8 cellular contexts compared by ENCODE assay signal in genomic region chr3:46812237-46812791, GRCh38. TPM values are rescaled to one million over a fixed set of nuclear protein-coding genes. Genes with fewer than 3 reads are reported as not detected.
A peak's percentile ranks its signal among the peaks of the same experiment; 100 is the strongest.
DNase-seq lines count a peak whose midpoint lies in the region; ATAC-seq and TF ChIP-seq lines count a peak whose summit lies in the region.

No MANE protein-coding gene starts in this region.

- peak overlapping the region; percentile 90 for H3K56ac ChIP-seq in mesendoderm (ENCODE audit: low read length)

- ATAC-seq in GM19035 (IDR thresholded peaks at IDR 0.05; ENCODE audit: unreplicated experiment), result no peak

- H2AK5ac ChIP-seq in mesendoderm (ENCODE audit: low read length), result no peak overlapping the region

- peak overlapping the region; percentile 7 for H3K4ac ChIP-seq in mesendoderm (ENCODE audit: low read depth, low read length)

- H3K27ac ChIP-seq in ectodermal cell (ENCODE audit: insufficient read depth, low read depth, low read length, poor library complexity, severe bottlenecking) (no peak overlapping the region), mesendoderm (ENCODE audit: low read depth, low read length) (no peak overlapping the region)

- no peak overlapping the region for H4K8ac ChIP-seq in mesendoderm (ENCODE audit: low read depth, low read length)

- peak overlapping the region; percentile 42 for H3K4me3 ChIP-seq in AG10803 (ENCODE audit: low read length)
- peak overlapping the region; percentile 39 for H3K4me3 ChIP-seq in ectodermal cell (ENCODE audit: insufficient read depth, low read depth, low read length)
- H3K4me3 ChIP-seq in mesendoderm (ENCODE audit: low read length), result peak overlapping the region; percentile 13

- peak overlapping the region; percentile 71 for H3K9ac ChIP-seq in mesendoderm (ENCODE audit: low read length)

- DNase-seq in AG10803 (ENCODE audit: low read depth) (peak; percentile 34), HUDEP-2 (lab: John Stamatoyannopoulos, UW; ENCODE audit: unreplicated experiment in 76 of 76) (peak in 40 of 76 experiments; percentile 3 to 62 (median 30)), mesendoderm (peak; percentile 90), SHP77 treated with DMSO at 0.1 percent for 48 hours (lab: John Stamatoyannopoulos, UW) (no peak)
- DNase-seq in activated CD4-positive, alpha-beta T cell treated with anti-CD3 and anti-CD28 coated beads, Interleukin-2, amount 50 U/mL, for 48 hours, result peak; percentile 82 to 84
- peak; percentile 65 to 72 for DNase-seq in stimulated activated CD8-positive, alpha-beta memory T cell treated with anti-CD3 and anti-CD28 coated beads, Interleukin-2, amount 100 ng/mL, for 48 hours (ENCODE audit: low read depth in 2 of 2)

- peaks cover 23% of the 10 kb centered on the region for H3K27me3 ChIP-seq in ectodermal cell (ENCODE audit: control insufficient read depth, insufficient read depth, low read length, poor library complexity, severe bottlenecking)
- no peaks in the 10 kb centered on the region for H3K27me3 ChIP-seq in mesendoderm (ENCODE audit: insufficient read depth, low read length, poor library complexity)

- H3K36me3 ChIP-seq in ectodermal cell (ENCODE audit: control insufficient read depth, insufficient read depth, low read length), result no peaks in the 10 kb centered on the region
- no peaks in the 10 kb centered on the region for H3K36me3 ChIP-seq in mesendoderm (ENCODE audit: control insufficient read depth, insufficient read depth, low read length)

- no peak overlapping the region for H4K5ac ChIP-seq in mesendoderm (ENCODE audit: low read length)

- peak overlapping the region; percentile 54 for H3K18ac ChIP-seq in mesendoderm (ENCODE audit: low read length)

- H3K4me2 ChIP-seq in mesendoderm (ENCODE audit: low read length), result peak overlapping the region; percentile 78

- peak overlapping the region; percentile 44 for H2BK5ac ChIP-seq in mesendoderm (ENCODE audit: low read length)

- H3K4me1 ChIP-seq in ectodermal cell (ENCODE audit: control insufficient read depth, insufficient read depth, low read length), result peaks cover 4% of the 10 kb centered on the region
- peaks cover 10% of the 10 kb centered on the region for H3K4me1 ChIP-seq in mesendoderm (ENCODE audit: control insufficient read depth, low read depth, low read length)

- TF ChIP-seq CTCF in AG10803 (conservative IDR thresholded peaks at IDR 0.05; ENCODE audit: low read length), result no peak

- H3K79me1 ChIP-seq in mesendoderm (ENCODE audit: low read length), result no peaks in the 10 kb centered on the region

- no peak overlapping the region for H3K23ac ChIP-seq in mesendoderm (ENCODE audit: low read length)

- no peak overlapping the region for H2BK15ac ChIP-seq in mesendoderm (replicated peaks; ENCODE audit: low read depth)

- 11% methylated on average over 46 of the region's 46 CpGs for WGBS in ectodermal cell, 2 experiments
- WGBS in mesendoderm (ENCODE audit: extremely low coverage, insufficient coverage, low lambda C conversion rate), result no CpG with 5 or more reads among the region's 46 CpGs

- no peaks in the 10 kb centered on the region for H3K79me2 ChIP-seq in mesendoderm (ENCODE audit: control insufficient read depth, insufficient read depth, low read length)

- H2BK120ac ChIP-seq in mesendoderm (ENCODE audit: low read depth, low read length), result no peak overlapping the region

- H3K9me3 ChIP-seq in ectodermal cell (ENCODE audit: control insufficient read depth, low read length), result no peaks in the 10 kb centered on the region

RNA-seq across cellular contexts. Expression of gene MYL3, which starts 50.9 kb away (rescaled TPM):
- not detected for polyA plus RNA-seq in ectodermal cell (2013, experiment 1 of 4)
- polyA plus RNA-seq in ectodermal cell (2013, experiment 2 of 4), result 0.36 TPM
- 0.80 TPM for polyA plus RNA-seq in ectodermal cell (2013, experiment 3 of 4)
- 0.49 TPM for polyA plus RNA-seq in ectodermal cell (2013, experiment 4 of 4)
- 0.24 TPM for polyA plus RNA-seq in mesendoderm (2013, experiment 1 of 2)
- 0.11 TPM for polyA plus RNA-seq in mesendoderm (2013, experiment 2 of 2)
